In genomic region chr11:11265994-11266606, GRCh38 we compare ENCODE assay signal across 7 cellular contexts.
DNase-seq lines count a peak whose midpoint lies in the region; ATAC-seq and TF ChIP-seq lines count a peak whose summit lies in the region.

No MANE protein-coding gene starts in this region.

- H3K27ac Mint-ChIP-seq in activated T-cell treated with anti-CD3 and anti-CD28 coated beads, Interleukin-2, amount 50 U/mL, for 72 hours, result no peak overlapping the region
- H3K27ac Mint-ChIP-seq in glutamatergic neuron (ENCODE audit: unreplicated experiment), result no peak overlapping the region

- peak; percentile 89 for TF ChIP-seq CTCF in GM10266 (IDR thresholded peaks at IDR 0.05; ENCODE audit: control insufficient read depth, insufficient read depth, low read depth, missing control alignments)
- peak; percentile 81 for TF ChIP-seq CTCF in glutamatergic neuron (IDR thresholded peaks at IDR 0.05; ENCODE audit: partially characterized antibody, unreplicated experiment)
- peak; percentile 78 for TF ChIP-seq CTCF in smooth muscle cell (IDR thresholded peaks at IDR 0.05; ENCODE audit: borderline replicate concordance, insufficient read depth, poor library complexity, severe bottlenecking)

- no peak overlapping the region for H3K9ac ChIP-seq in smooth muscle cell (ENCODE audit: low read depth)

- H3K27ac ChIP-seq in smooth muscle cell (ENCODE audit: low read depth), result no peak overlapping the region

- no peaks in the 10 kb centered on the region for H4K20me1 ChIP-seq in smooth muscle cell (ENCODE audit: low read depth)

- H3K9me3 Mint-ChIP-seq in activated T-cell treated with anti-CD3 and anti-CD28 coated beads, Interleukin-2, amount 50 U/mL, for 72 hours, result no peaks in the 10 kb centered on the region
- peaks cover 4% of the 10 kb centered on the region for H3K9me3 Mint-ChIP-seq in glutamatergic neuron (ENCODE audit: unreplicated experiment)

- no peaks in the 10 kb centered on the region for H3K36me3 ChIP-seq in smooth muscle cell (ENCODE audit: low read depth)

- no peaks in the 10 kb centered on the region for H3K4me1 ChIP-seq in smooth muscle cell (ENCODE audit: low read depth)

- peak; percentile 57 for ATAC-seq in HG02678 (IDR thresholded peaks at IDR 0.05; ENCODE audit: unreplicated experiment)
- ATAC-seq in activated T-cell treated with anti-CD3 and anti-CD28 coated beads, Interleukin-2, amount 50 U/mL, for 72 hours (replicated peaks in 1 of 2), result peak; percentile 59 to 65
- ATAC-seq in HG03378 (IDR thresholded peaks at IDR 0.05; ENCODE audit: unreplicated experiment), result no peak

- no peaks in the 10 kb centered on the region for H3K27me3 ChIP-seq in smooth muscle cell (ENCODE audit: low read depth)

- no peak overlapping the region for H3K4me3 ChIP-seq in smooth muscle cell

- H3K4me3 Mint-ChIP-seq in activated T-cell treated with anti-CD3 and anti-CD28 coated beads, Interleukin-2, amount 50 U/mL, for 72 hours, result no peak overlapping the region
- H3K4me3 Mint-ChIP-seq in glutamatergic neuron (ENCODE audit: unreplicated experiment), result no peak overlapping the region

- H3K4me1 Mint-ChIP-seq in activated T-cell treated with anti-CD3 and anti-CD28 coated beads, Interleukin-2, amount 50 U/mL, for 72 hours (ENCODE audit: low read depth), result no peaks in the 10 kb centered on the region
- H3K4me1 Mint-ChIP-seq in glutamatergic neuron (ENCODE audit: low read depth, unreplicated experiment), result peaks cover 3% of the 10 kb centered on the region

- H3K4me2 ChIP-seq in smooth muscle cell, result no peak overlapping the region

- no peaks in the 10 kb centered on the region for H3K9me3 ChIP-seq in smooth muscle cell (replicated peaks; ENCODE audit: low read depth)

- WGBS in smooth muscle cell (ENCODE audit: low lambda C conversion rate), result 40% methylated on average over 8 of the region's 8 CpGs

- no peaks in the 10 kb centered on the region for H3K79me2 ChIP-seq in smooth muscle cell (ENCODE audit: low read depth)

- no peaks in the 10 kb centered on the region for H3K27me3 Mint-ChIP-seq in activated T-cell treated with anti-CD3 and anti-CD28 coated beads, Interleukin-2, amount 50 U/mL, for 72 hours (ENCODE audit: low read depth)
- peaks cover 4% of the 10 kb centered on the region for H3K27me3 Mint-ChIP-seq in glutamatergic neuron (ENCODE audit: unreplicated experiment)

- peak; percentile 75 for DNase-seq in GM10266 (ENCODE audit: extremely low spot score)
- DNase-seq in NOMO-1 treated with DMSO at 0.1 percent for 48 hours (lab: John Stamatoyannopoulos, UW; ENCODE audit: unreplicated experiment), result peak; percentile 60
- peak; percentile 68 to 75 for DNase-seq in activated T-cell treated with anti-CD3 and anti-CD28 coated beads, Interleukin-2, amount 50 U/mL, for 72 hours
- DNase-seq in glutamatergic neuron, result peak; percentile 66
- DNase-seq in smooth muscle cell (lab: John Stamatoyannopoulos, UW; ENCODE audit: unreplicated experiment), result no peak

- no peaks in the 10 kb centered on the region for H3F3A ChIP-seq in smooth muscle cell (ENCODE audit: low read depth)

- H3K36me3 Mint-ChIP-seq in activated T-cell treated with anti-CD3 and anti-CD28 coated beads, Interleukin-2, amount 50 U/mL, for 72 hours (ENCODE audit: insufficient read depth in 2 of 2), result no peaks in the 10 kb centered on the region
- peaks cover 5% of the 10 kb centered on the region for H3K36me3 Mint-ChIP-seq in glutamatergic neuron (ENCODE audit: unreplicated experiment)

- no peak overlapping the region for H2AFZ ChIP-seq in smooth muscle cell (ENCODE audit: low read depth)
